In genomic region chrX:120485562-120486520, GRCh38 we compare ENCODE assay signal across 7 cellular contexts. TPM values are rescaled to one million over a fixed set of nuclear protein-coding genes. Genes with fewer than 3 reads are reported as not detected.
DNase-seq lines count a peak whose midpoint lies in the region; ATAC-seq, FAIRE-seq and TF ChIP-seq lines count a peak whose summit lies in the region.

No MANE protein-coding gene starts in this region.

- no peaks in the 10 kb centered on the region for H3K27me3 Mint-ChIP-seq in T-helper 1 cell treated with Interleukin-12 subunit alpha and Interleukin-12 subunit beta and Interleukin-4 antibody, amounts not matched to agents 30 μg/mL and 1 μg/mL, for 36 hours (ENCODE audit: low read depth)

- peak; percentile 86 for ATAC-seq in HG02759 (IDR thresholded peaks at IDR 0.05; ENCODE audit: unreplicated experiment)

- TF ChIP-seq POLR2A in GM12892 (IDR thresholded peaks at IDR 0.05; ENCODE audit: low read depth, low read length): no peak

- H3K4me1 Mint-ChIP-seq in T-helper 1 cell treated with Interleukin-12 subunit alpha and Interleukin-12 subunit beta and Interleukin-4 antibody, amounts not matched to agents 30 μg/mL and 1 μg/mL, for 36 hours (ENCODE audit: low read depth): peaks cover 16% of the 10 kb centered on the region

- H3K4me3 Mint-ChIP-seq in T-helper 1 cell treated with Interleukin-12 subunit alpha and Interleukin-12 subunit beta and Interleukin-4 antibody, amounts not matched to agents 30 μg/mL and 1 μg/mL, for 36 hours: peak overlapping the region; percentile 77

- H3K9me3 Mint-ChIP-seq in T-helper 1 cell treated with Interleukin-12 subunit alpha and Interleukin-12 subunit beta and Interleukin-4 antibody, amounts not matched to agents 30 μg/mL and 1 μg/mL, for 36 hours: no peaks in the 10 kb centered on the region

- peak; percentile 89 for FAIRE-seq in GM12892 (lab: Jason Lieb, UNC)

- H3K36me3 Mint-ChIP-seq in T-helper 1 cell treated with Interleukin-12 subunit alpha and Interleukin-12 subunit beta and Interleukin-4 antibody, amounts not matched to agents 30 μg/mL and 1 μg/mL, for 36 hours (ENCODE audit: low read depth): no peaks in the 10 kb centered on the region

- peak overlapping the region; percentile 87 for H3K27ac Mint-ChIP-seq in T-helper 1 cell treated with Interleukin-12 subunit alpha and Interleukin-12 subunit beta and Interleukin-4 antibody, amounts not matched to agents 30 μg/mL and 1 μg/mL, for 36 hours

- peak; percentile 20 for DNase-seq in GM12892 (ENCODE audit: insufficient read length)
- peak; percentile 79 to 95 (median 88) for DNase-seq in NCI-H1417 (lab: John Stamatoyannopoulos, UW)
- peak; percentile 88 for DNase-seq in astrocyte of the hippocampus (ENCODE audit: low read depth, low spot score)
- DNase-seq in hepatic stellate cell (ENCODE audit: low spot score): peak; percentile 53
- peak; percentile 92 for DNase-seq in putamen (ENCODE audit: low spot score)

RNA-seq across cellular contexts. Expression of gene LAMP2, which starts 16.7 kb away (rescaled TPM):
- polyA plus RNA-seq in GM12892 (2012; ENCODE audit: missing spikeins): 30.1 TPM

Comparison
In these comparisons a context has a peak if more than half of its experiments do, and no peak if none do; other contexts are left out.
1. Peak in every context shown above with its lines: DNase-seq and ATAC-seq.
2. DNase-seq: peak in every context shown above with its lines; median percentile 92 in putamen; 88 in NCI-H1417; 88 in astrocyte of the hippocampus; 53 in hepatic stellate cell; 20 in GM12892.